ENCODE assay signal across 18 cellular contexts in the genomic region with DNA sequence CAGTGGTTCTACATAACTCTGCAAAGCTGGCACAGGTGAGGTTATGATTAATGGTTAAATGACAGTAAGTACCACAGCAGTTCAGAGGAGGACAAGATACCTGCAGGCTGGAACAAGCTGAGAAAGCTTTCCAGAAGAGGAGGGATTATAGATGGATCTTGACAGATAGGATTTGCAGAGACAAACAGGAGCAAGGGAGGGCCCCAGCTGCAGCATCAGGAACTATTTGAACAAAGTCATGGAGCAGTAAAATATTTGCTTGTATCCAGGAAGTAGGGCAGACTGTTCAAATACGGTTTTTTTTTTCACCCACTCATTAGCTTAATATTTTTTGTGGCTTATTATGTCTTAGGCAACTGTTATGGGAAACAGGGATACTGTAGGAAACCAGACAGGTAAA.
DNase-seq lines count a peak whose midpoint lies in the region; ATAC-seq, FAIRE-seq and TF ChIP-seq lines count a peak whose summit lies in the region.
"Had no signal": no experiment of that assay in that cellular context is flagged by ENCODE, and none has a peak within 500 bp of the region (broad histone marks: within the 10 kb centered on the region; RNA-seq: fewer than 3 reads in every experiment).

No MANE protein-coding gene starts in this region.

- H3K9ac ChIP-seq in mucosa of rectum (ENCODE audit: low read depth in 1 of 2, low read length in 2 of 2): no peak overlapping the region
- H3K9ac ChIP-seq: BLaER1 had no signal

- no peak for ATAC-seq in HG03432 (IDR thresholded peaks at IDR 0.05; ENCODE audit: unreplicated experiment)
- no peak for ATAC-seq in HG02642 (IDR thresholded peaks at IDR 0.05; ENCODE audit: poor library complexity, unreplicated experiment)
- ATAC-seq: activated CD8-positive, alpha-beta memory T cell treated with anti-CD3 and anti-CD28 coated beads, Interleukin-2, amount 10 ng/mL, durations not matched to agents 7 days and 5 days; left cardiac atrium; PC-3 had no signal

- H3K4me3 ChIP-seq in bronchial epithelial cell (ENCODE audit: low read depth, low read length) (no peak overlapping the region), mucosa of rectum (ENCODE audit: low read length in 2 of 2) (no peak overlapping the region)
- H3K4me3 ChIP-seq: BLaER1, esophagus squamous epithelium had no signal

- H3K27ac ChIP-seq in mucosa of rectum (ENCODE audit: low read depth in 2 of 2, low read length in 2 of 2): peak overlapping the region; percentile 7 to 18
- H3K27ac ChIP-seq: BLaER1 had no signal

- DNase-seq in HT1080 (ENCODE audit: low read depth): peak; percentile 4
- peak; percentile 92 for DNase-seq in NCI-H526 treated with DMSO at 0.1 percent for 48 hours (lab: John Stamatoyannopoulos, UW)
- DNase-seq in bronchial epithelial cell (ENCODE audit: low read depth): peak; percentile 68
- no peak for DNase-seq in SIG-M5 treated with dmso at 0.1 percent for 504 hours (lab: John Stamatoyannopoulos, UW; ENCODE audit: unreplicated experiment)
- no peak for DNase-seq in stimulated activated CD4-positive, alpha-beta T cell treated with anti-CD3 and anti-CD28 coated beads, Interleukin-2, amount 100 ng/mL, for 24 hours
- DNase-seq: activated CD4-positive, CD25-positive, alpha-beta regulatory T cell; activated CD8-positive, alpha-beta memory T cell treated with anti-CD3 and anti-CD28 coated beads, Interleukin-2, amount 10 ng/mL, durations not matched to agents 7 days and 5 days; activated naive CD4-positive, alpha-beta T cell; dermis blood vessel endothelial cell; esophagus squamous epithelium; left cardiac atrium; NCI-H1436; PC-3; T-helper 1 cell had no signal

- TF ChIP-seq CTCF in bronchial epithelial cell (IDR thresholded peaks at IDR 0.05; ENCODE audit: insufficient read depth, low read length, severe bottlenecking): no peak

- H3K4me1 ChIP-seq in mucosa of rectum (ENCODE audit: control insufficient read depth in 2 of 2, insufficient read depth in 2 of 2, low read length in 2 of 2): peaks cover 4 to 14% of the 10 kb centered on the region in 2 donors

- FAIRE-seq in bronchial epithelial cell (lab: Jason Lieb, UNC): no peak

- H3K36me3 ChIP-seq in bronchial epithelial cell (ENCODE audit: control insufficient read depth, insufficient read depth, low read length) (no peaks in the 10 kb centered on the region), mucosa of rectum (ENCODE audit: control insufficient read depth in 2 of 2, insufficient read depth in 2 of 2, low read length in 2 of 2) (no peaks in the 10 kb centered on the region)
- H3K36me3 ChIP-seq: BLaER1, esophagus squamous epithelium had no signal

- no peaks in the 10 kb centered on the region for H3K9me3 ChIP-seq in mucosa of rectum (ENCODE audit: control insufficient read depth in 2 of 2, low read length in 2 of 2)
- H3K9me3 ChIP-seq: BLaER1, esophagus squamous epithelium had no signal

- H3K27me3 ChIP-seq in bronchial epithelial cell (ENCODE audit: control insufficient read depth, insufficient read depth, low read length) (no peaks in the 10 kb centered on the region), mucosa of rectum (ENCODE audit: control insufficient read depth in 2 of 2, insufficient read depth in 2 of 2, low read length in 2 of 2) (no peaks in the 10 kb centered on the region)
- H3K27me3 ChIP-seq: BLaER1, esophagus squamous epithelium had no signal

Comparison
In these comparisons a context has a peak if more than half of its experiments do, and no peak if none do; other contexts are left out.
1. DNase-seq: peak in HT1080 (single experiment), NCI-H526 treated with DMSO at 0.1 percent for 48 hours (single experiment) and bronchial epithelial cell (single experiment); none in SIG-M5 treated with dmso at 0.1 percent for 504 hours (single experiment) and stimulated activated CD4-positive, alpha-beta T cell treated with anti-CD3 and anti-CD28 coated beads, Interleukin-2, amount 100 ng/mL, for 24 hours (0 of 2).